In the genomic region with DNA sequence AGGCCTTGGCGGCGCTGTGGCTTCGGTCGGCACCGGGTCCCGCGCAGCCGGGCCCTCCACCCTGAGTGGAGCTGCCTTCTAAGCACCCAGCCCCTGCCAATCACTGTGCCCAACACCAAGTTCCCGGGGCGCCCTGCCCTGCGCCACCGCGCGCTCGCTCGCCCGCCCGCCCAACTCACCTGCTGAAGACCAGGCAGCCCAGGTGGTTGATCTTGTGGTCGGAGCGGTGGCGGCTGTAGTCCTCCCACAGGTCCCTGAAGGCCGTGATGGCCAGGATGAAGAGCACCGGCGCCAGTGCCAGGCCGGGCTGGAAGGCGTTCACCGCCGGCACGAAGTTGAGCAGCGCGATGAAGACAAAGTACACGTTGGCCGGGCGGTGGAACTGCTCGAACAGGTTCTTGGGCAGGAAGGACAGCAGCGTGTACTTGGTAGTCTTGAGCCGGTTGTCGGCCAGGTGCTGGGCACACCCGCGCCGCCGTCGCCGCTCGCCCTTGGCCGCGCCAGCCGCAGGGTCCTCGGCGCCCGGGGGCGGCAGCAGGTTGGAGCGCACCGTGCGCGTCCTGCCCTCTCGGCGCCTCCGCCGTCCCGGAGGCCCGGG, we compare ENCODE assay signal across 7 cellular contexts. TPM values are rescaled to one million over a fixed set of nuclear protein-coding genes. Genes with fewer than 3 reads are reported as not detected.
A peak's percentile ranks its signal among the peaks of the same experiment; 100 is the strongest.
DNase-seq lines count a peak whose midpoint lies in the region; ATAC-seq and TF ChIP-seq lines count a peak whose summit lies in the region.

No MANE protein-coding gene starts in this region.

- peaks cover 0 to 3% (median 0%) of the 10 kb centered on the region in 4 donors for H3K9me3 ChIP-seq in Peyer's patch
- no peaks in the 10 kb centered on the region for H3K9me3 ChIP-seq in iPS-18c (ENCODE audit: control insufficient read depth, insufficient read depth, low read length)

- H3K27me3 ChIP-seq in Peyer's patch, result no peaks in the 10 kb centered on the region

- TF ChIP-seq POLR2A in Peyer's patch (IDR thresholded peaks at IDR 0.05), result no peak

- peak overlapping the region; percentile 48 to 73 (median 66) for H3K4me3 ChIP-seq in Peyer's patch
- peak overlapping the region; percentile 59 for H3K4me3 ChIP-seq in iPS-18c (ENCODE audit: insufficient read depth, low read depth, low read length)

- H3K36me3 ChIP-seq in Peyer's patch, result no peaks in the 10 kb centered on the region

- peak overlapping the region; percentile 61 to 80 (median 70) for H3K27ac ChIP-seq in Peyer's patch

- H3K4me3 Mint-ChIP-seq in activated naive CD8-positive, alpha-beta T cell, result peak overlapping the region; percentile 93

- H3K27ac Mint-ChIP-seq in activated naive CD8-positive, alpha-beta T cell, result peak overlapping the region; percentile 95

- H3K36me3 Mint-ChIP-seq in activated naive CD8-positive, alpha-beta T cell, result no peaks in the 10 kb centered on the region

- no peak for TF ChIP-seq CTCF in Peyer's patch (IDR thresholded peaks at IDR 0.05)

- ATAC-seq in GM21737 (IDR thresholded peaks at IDR 0.05; ENCODE audit: unreplicated experiment), result no peak

- DNase-seq in Peyer's patch (peak in 1 of 3 donors; percentile 61), NCI-H2171 (lab: John Stamatoyannopoulos, UW) (no peak), occipital lobe (lab: John Stamatoyannopoulos, UW) (no peak)
- peak; percentile 38 to 41 for DNase-seq in stimulated activated CD4-positive, alpha-beta T cell treated with anti-CD3 and anti-CD28 coated beads, Interleukin-15, amount 100 ng/mL, for 1 hour (ENCODE audit: low read depth in 1 of 2, low spot score in 1 of 2)

- H3K9me3 Mint-ChIP-seq in activated naive CD8-positive, alpha-beta T cell (ENCODE audit: low read depth), result no peaks in the 10 kb centered on the region

- no peaks in the 10 kb centered on the region for H3K27me3 Mint-ChIP-seq in activated naive CD8-positive, alpha-beta T cell

- peaks cover 0 to 8% (median 3%) of the 10 kb centered on the region in 4 donors for H3K4me1 ChIP-seq in Peyer's patch

- peaks cover 45% of the 10 kb centered on the region for H3K4me1 Mint-ChIP-seq in activated naive CD8-positive, alpha-beta T cell (ENCODE audit: low read depth)

RNA-seq across cellular contexts. Expression of gene ATP10A, which starts 0.6 kb away (rescaled TPM):
- total RNA-seq in Peyer's patch, result 1 to 10 TPM; 1.6 to 7.4 (median 3.7) TPM
- 0.78 TPM for total RNA-seq in occipital lobe

Comparison
In these comparisons a context has a peak if more than half of its experiments do, and no peak if none do; other contexts are left out.
1. DNase-seq: peak in stimulated activated CD4-positive, alpha-beta T cell treated with anti-CD3 and anti-CD28 coated beads, Interleukin-15, amount 100 ng/mL, for 1 hour (2 of 2); none in NCI-H2171 (single experiment) and occipital lobe (single experiment).